1 cellular context compared by ENCODE assay signal in genomic region chr7:4775281-4776159, GRCh38.
TF ChIP-seq lines count a peak whose summit lies in the region.

Gene AP5Z1, plus strand, starts transcription at chr7:4775623. Its CDS starts 93 bp downstream, at chr7:4775716.

TF ChIP-seq in HCT116, 20 proteins besides CTCF, POLR2A, EP300 and RAD21 (continued from another document):
- TF ChIP-seq ZBTB33 (IDR thresholded peaks at IDR 0.05; ENCODE audit: extremely low read depth, insufficient replicate concordance, low read length), result no peak
- peak; percentile 72 for TF ChIP-seq SP1 (IDR thresholded peaks at IDR 0.05; ENCODE audit: low read depth)
- TF ChIP-seq JUND (IDR thresholded peaks at IDR 0.05), result peak; percentile 73
- no peak for TF ChIP-seq FOSL1 (IDR thresholded peaks at IDR 0.05; ENCODE audit: low read depth)
- TF ChIP-seq YY1 (IDR thresholded peaks at IDR 0.05; ENCODE audit: extremely low read depth, insufficient replicate concordance, low read depth, low read length), result peak; percentile 69
